In the genomic region with DNA sequence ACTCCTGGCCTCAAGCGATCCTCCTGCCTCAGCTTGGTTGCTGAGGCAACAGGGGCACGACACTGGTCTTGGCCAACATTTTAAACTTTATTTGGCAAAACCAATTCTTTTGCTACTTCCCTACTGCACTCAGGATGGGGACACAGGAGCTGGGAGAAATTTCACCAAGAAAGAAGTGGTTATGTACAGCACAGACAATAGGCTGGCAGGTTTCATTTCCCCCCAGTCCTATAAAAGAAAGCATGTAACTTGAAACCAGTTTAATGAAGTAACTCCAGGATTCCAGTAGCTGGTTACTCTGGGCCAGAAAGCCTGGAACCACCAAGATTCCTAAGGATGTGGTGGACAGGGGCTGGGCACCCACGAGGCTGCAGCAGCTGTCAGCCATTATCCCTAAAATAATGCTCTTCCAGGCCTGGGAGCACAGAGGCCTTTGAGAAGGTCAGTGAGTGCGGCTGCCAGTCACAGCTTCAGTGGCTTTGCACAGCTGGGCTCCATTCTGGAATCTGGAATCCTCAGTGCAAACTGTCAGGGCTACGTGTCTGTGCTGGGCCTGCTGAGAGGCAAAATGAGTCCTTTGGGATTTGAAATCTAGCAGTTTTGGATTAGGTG, we compare ENCODE assay signal across 9 cellular contexts.
DNase-seq lines count a peak whose midpoint lies in the region; ATAC-seq, FAIRE-seq and TF ChIP-seq lines count a peak whose summit lies in the region.
"Had no signal": no experiment of that assay in that cellular context is flagged by ENCODE, and none has a peak within 500 bp of the region (broad histone marks: within the 10 kb centered on the region; RNA-seq: fewer than 3 reads in every experiment).

No MANE protein-coding gene starts in this region.

- H3K36me3 ChIP-seq in GM23338 (ENCODE audit: insufficient read depth) (no peaks in the 10 kb centered on the region), esophagus squamous epithelium (no peaks in the 10 kb centered on the region), trophoblast cell (ENCODE audit: control insufficient read depth in 1 of 2, insufficient read depth in 2 of 2, low read length in 2 of 2) (no peaks in the 10 kb centered on the region)

- peaks cover 25% of the 10 kb centered on the region for H3K4me1 ChIP-seq in GM23338 (ENCODE audit: insufficient read depth)
- H3K4me1 ChIP-seq in esophagus squamous epithelium, result peaks cover 0 to 26% (median 6%) of the 10 kb centered on the region in 3 donors
- H3K4me1 ChIP-seq in trophoblast cell (ENCODE audit: control insufficient read depth in 1 of 2, insufficient read depth in 2 of 2, low read length in 2 of 2), result peaks cover 16 to 18% of the 10 kb centered on the region in 2 experiments

- H3K9ac ChIP-seq in trophoblast cell (ENCODE audit: low read length), result no peak overlapping the region

- 29 to 50% methylated on average over 3 to 5 of the region's 5 CpGs for WGBS in esophagus squamous epithelium, 2 donors
- WGBS in trophoblast cell (ENCODE audit: extremely low coverage, insufficient coverage, insufficient read length), result no CpG with 5 or more reads among the region's 5 CpGs

- H3K4me3 ChIP-seq in GM23338 (no peak overlapping the region), esophagus squamous epithelium (no peak overlapping the region), trophoblast cell (ENCODE audit: low read depth, low read length) (no peak overlapping the region)

- H3K14ac ChIP-seq in trophoblast cell (ENCODE audit: low read length), result peak overlapping the region; percentile 51

- H3K27me3 ChIP-seq in GM23338 (ENCODE audit: insufficient read depth) (no peaks in the 10 kb centered on the region), esophagus squamous epithelium (no peaks in the 10 kb centered on the region), trophoblast cell (ENCODE audit: insufficient read depth, low read length) (no peaks in the 10 kb centered on the region)

- no peaks in the 10 kb centered on the region for H3K9me3 Mint-ChIP-seq in GM23338
- no peaks in the 10 kb centered on the region for H3K9me3 Mint-ChIP-seq in activated T-cell treated with anti-CD3 and anti-CD28 coated beads, Interleukin-2, amount 50 U/mL, for 4 hours
- H3K9me3 Mint-ChIP-seq: activated B cell treated with CpG ODN at 0.5 μM for 24 hours had no signal

- no peaks in the 10 kb centered on the region; the same call in 2 of the 3 replicates for H3K36me3 Mint-ChIP-seq in GM23338 (ENCODE audit: low read depth)
- no peaks in the 10 kb centered on the region for H3K36me3 Mint-ChIP-seq in activated T-cell treated with anti-CD3 and anti-CD28 coated beads, Interleukin-2, amount 50 U/mL, for 4 hours (ENCODE audit: insufficient read depth)

- H2BK5ac ChIP-seq in trophoblast cell (ENCODE audit: low read depth, low read length, poor library complexity), result peak overlapping the region; percentile 9

- H3F3A ChIP-seq in GM23338 (replicated peaks; ENCODE audit: low read depth), result no peaks in the 10 kb centered on the region

- peak overlapping the region; percentile 42; the same call in 1 of the 2 replicates for H3K4me2 ChIP-seq in GM23338
- H3K4me2 ChIP-seq in trophoblast cell (ENCODE audit: low read length), result no peak overlapping the region

- H2BK120ac ChIP-seq in trophoblast cell (ENCODE audit: insufficient read depth, low read length, poor library complexity), result peak overlapping the region; percentile 44

- H3K79me1 ChIP-seq in trophoblast cell (ENCODE audit: low read length), result peaks cover 12% of the 10 kb centered on the region

- H3K79me2 ChIP-seq in GM23338 (replicated peaks; ENCODE audit: insufficient read depth), result no peaks in the 10 kb centered on the region
- H3K79me2 ChIP-seq in trophoblast cell (ENCODE audit: control insufficient read depth, insufficient read depth, low read length, poor library complexity), result peaks cover 1% of the 10 kb centered on the region

- no peak for TF ChIP-seq POLR2A in esophagus squamous epithelium (IDR thresholded peaks at IDR 0.05)

- intact Hi-C loops in esophagus squamous epithelium (cut with DNase I), result no loop called here

- no peak overlapping the region for H3K23ac ChIP-seq in trophoblast cell (ENCODE audit: low read length)

- peak overlapping the region; percentile 36 for H4K8ac ChIP-seq in trophoblast cell (ENCODE audit: low read depth, low read length)

- no peak overlapping the region for H4K12ac ChIP-seq in trophoblast cell (ENCODE audit: low read depth, low read length)

- H3K27ac ChIP-seq in GM23338 (ENCODE audit: low read depth) (no peak overlapping the region), esophagus squamous epithelium (peak overlapping the region in 3 of 4 donors; percentile 29 to 50 (median 34)), trophoblast cell (ENCODE audit: low read depth, low read length) (peak overlapping the region; percentile 43)

- H3K4me1 Mint-ChIP-seq in GM23338, result peaks cover 28% of the 10 kb centered on the region
- H3K4me1 Mint-ChIP-seq in activated T-cell treated with anti-CD3 and anti-CD28 coated beads, Interleukin-2, amount 50 U/mL, for 4 hours (ENCODE audit: low read depth), result peaks cover 20% of the 10 kb centered on the region

- DNase-seq in GM23338 (ENCODE audit: low spot score), result peak; percentile 59
- peak; percentile 71 for DNase-seq in NCI-H82 treated with DMSO at 0.1 percent for 48 hours (lab: John Stamatoyannopoulos, UW; ENCODE audit: unreplicated experiment)
- no peak for DNase-seq in esophagus squamous epithelium (lab: John Stamatoyannopoulos, UW)
- peak in 1 of 2 donors; percentile 4 for DNase-seq in trophoblast cell
- no peak for DNase-seq in GM19239 (ENCODE audit: insufficient read length, low spot score)
- no peak for DNase-seq in activated CD8-positive, alpha-beta memory T cell treated with anti-CD3 and anti-CD28 coated beads, Interleukin-2, amount 50 U/mL, for 4 hours
- DNase-seq in activated T-cell treated with anti-CD3 and anti-CD28 coated beads, Interleukin-2, amount 50 U/mL, for 4 hours, result no peak
- DNase-seq: activated B cell treated with CpG ODN at 0.5 μM for 24 hours had no signal

- H3K27me3 Mint-ChIP-seq in GM23338 (ENCODE audit: insufficient read depth, low read depth, poor library complexity), result peaks cover 4% of the 10 kb centered on the region
- peaks cover 3% of the 10 kb centered on the region for H3K27me3 Mint-ChIP-seq in activated T-cell treated with anti-CD3 and anti-CD28 coated beads, Interleukin-2, amount 50 U/mL, for 4 hours (ENCODE audit: low read depth)
- H3K27me3 Mint-ChIP-seq: activated B cell treated with CpG ODN at 0.5 μM for 24 hours had no signal

- H2AK5ac ChIP-seq in trophoblast cell (ENCODE audit: low read length), result peak overlapping the region; percentile 42

- no peaks in the 10 kb centered on the region for H4K20me1 ChIP-seq in GM23338 (replicated peaks; ENCODE audit: insufficient read depth)

- no peak overlapping the region for H3K4me3 Mint-ChIP-seq in GM23338
- H3K4me3 Mint-ChIP-seq in activated T-cell treated with anti-CD3 and anti-CD28 coated beads, Interleukin-2, amount 50 U/mL, for 4 hours, result no peak overlapping the region
- H3K4me3 Mint-ChIP-seq: activated B cell treated with CpG ODN at 0.5 μM for 24 hours had no signal

- H2AFZ ChIP-seq in GM23338 (peak overlapping the region; percentile 91), trophoblast cell (ENCODE audit: insufficient read depth, low read length, poor library complexity) (peak overlapping the region; percentile 17)

- H3K4ac ChIP-seq in trophoblast cell (ENCODE audit: low read depth, low read length), result peak overlapping the region; percentile 41

- TF ChIP-seq CTCF in GM23338 (conservative IDR thresholded peaks at IDR 0.05; ENCODE audit: low read depth in 2 of 2), result no peak
- no peak for TF ChIP-seq CTCF in esophagus squamous epithelium (IDR thresholded peaks at IDR 0.05)

- ATAC-seq in GM23338, result peak; percentile 90
- no peak for ATAC-seq in GM18519 (IDR thresholded peaks at IDR 0.05; ENCODE audit: low FRiP score, unreplicated experiment)
- no peak for ATAC-seq in activated T-cell treated with anti-CD3 and anti-CD28 coated beads, Interleukin-2, amount 50 U/mL, for 4 hours

- no peak overlapping the region for H4K91ac ChIP-seq in trophoblast cell (ENCODE audit: low read depth, low read length)

- H3K9me3 ChIP-seq in esophagus squamous epithelium, result no peaks in the 10 kb centered on the region
- H3K9me3 ChIP-seq in trophoblast cell (ENCODE audit: insufficient read depth, low read depth, low read length), result no peaks in the 10 kb centered on the region

- H3K18ac ChIP-seq in trophoblast cell (ENCODE audit: low read length), result no peak overlapping the region

- H3K9me2 ChIP-seq in GM23338 (ENCODE audit: insufficient read depth), result peaks cover 2% of the 10 kb centered on the region; the same call in 1 of the 2 replicates

- FAIRE-seq in GM19239 (lab: Jason Lieb, UNC), result no peak

- peak overlapping the region; percentile 3 for H2BK12ac ChIP-seq in trophoblast cell (ENCODE audit: low read length)

- 0 out of 2 replicates have a peak overlapping the region, but pooled peaks have one; percentile 1 for H3K27ac Mint-ChIP-seq in GM23338
- H3K27ac Mint-ChIP-seq: activated B cell treated with CpG ODN at 0.5 μM for 24 hours had no signal

TF ChIP-seq in GM23338, 12 proteins besides CTCF, POLR2A, EP300 and RAD21 (continues in another document):
- no peak for TF ChIP-seq ZNF114 (CRISPR knock-in tag; IDR thresholded peaks at IDR 0.05)
- TF ChIP-seq JUNB (IDR thresholded peaks at IDR 0.05; ENCODE audit: unreplicated experiment), result no peak
- TF ChIP-seq ETS1 (IDR thresholded peaks at IDR 0.05), result no peak
- TF ChIP-seq NANOG (IDR thresholded peaks at IDR 0.05; ENCODE audit: borderline replicate concordance), result no peak
- no peak for TF ChIP-seq CREB1 (CRISPR knock-in tag; IDR thresholded peaks at IDR 0.05; ENCODE audit: low read depth)
- no peak for TF ChIP-seq EZH2 (IDR thresholded peaks at IDR 0.05; ENCODE audit: low read depth, unreplicated experiment)
- no peak for TF ChIP-seq POLR2AphosphoS5 (IDR thresholded peaks at IDR 0.05; ENCODE audit: low read depth)
- no peak for TF ChIP-seq EZH2phosphoT487 (IDR thresholded peaks at IDR 0.05; ENCODE audit: unreplicated experiment)
- no peak for TF ChIP-seq STAT1 (IDR thresholded peaks at IDR 0.05; ENCODE audit: unreplicated experiment)

Comparison
In these comparisons a context has a peak if more than half of its experiments do, and no peak if none do; other contexts are left out.
1. DNase-seq: peak in GM23338 (single experiment) and NCI-H82 treated with DMSO at 0.1 percent for 48 hours (single experiment); none in esophagus squamous epithelium (single experiment), GM19239 (single experiment), activated CD8-positive, alpha-beta memory T cell treated with anti-CD3 and anti-CD28 coated beads, Interleukin-2, amount 50 U/mL, for 4 hours (single experiment) and activated T-cell treated with anti-CD3 and anti-CD28 coated beads, Interleukin-2, amount 50 U/mL, for 4 hours (single experiment).